Comparison of ENCODE assay signal across 1 cellular context in the genomic region with DNA sequence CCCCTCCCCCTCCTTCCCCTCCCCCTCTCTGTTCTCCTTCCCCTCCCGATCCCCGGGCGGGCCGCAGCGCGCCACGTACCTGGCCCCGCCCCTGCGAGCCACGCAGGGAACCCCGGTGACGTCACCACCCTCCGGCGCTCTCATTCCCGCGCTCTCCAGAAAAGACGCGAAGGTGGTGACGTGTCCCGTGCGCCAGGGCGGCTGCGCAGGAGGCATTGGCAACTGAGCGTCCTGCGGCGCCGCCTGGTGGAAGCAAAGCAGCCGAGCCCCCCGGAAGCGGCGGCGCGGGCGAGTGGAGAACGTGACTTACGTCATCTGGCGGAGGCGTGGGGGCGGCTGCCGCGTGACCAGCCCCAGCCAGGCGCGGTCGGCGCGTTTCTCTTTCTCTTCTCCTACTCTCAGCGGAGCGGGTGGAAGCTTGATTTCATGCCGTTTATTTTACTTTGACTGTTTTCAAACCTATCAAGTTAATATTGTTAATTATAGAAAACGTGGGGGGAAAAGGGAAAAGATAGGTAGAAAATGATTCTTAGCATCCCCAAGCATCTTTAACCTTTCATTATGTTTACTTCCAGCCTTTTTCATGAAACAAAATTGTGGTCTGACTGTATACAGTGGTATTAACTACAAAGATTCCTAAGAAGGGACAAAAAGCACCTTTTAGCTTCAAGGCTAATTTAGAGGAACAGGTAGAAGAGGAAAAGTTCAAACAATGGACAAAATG.
TF ChIP-seq lines count a peak whose summit lies in the region.

No MANE protein-coding gene starts in this region.

TF ChIP-seq in HepG2, 621 proteins besides CTCF, POLR2A, EP300 and RAD21 (continued from another document and continues in another):
- TF ChIP-seq CHD2 (IDR thresholded peaks at IDR 0.05; ENCODE audit: low read depth, low read length) (peak; percentile 89), ZNF644 (CRISPR knock-in tag; IDR thresholded peaks at IDR 0.05; ENCODE audit: low read depth) (no peak), DMAP1 (CRISPR knock-in tag; IDR thresholded peaks at IDR 0.05) (peak; percentile 99), SIX1 (CRISPR knock-in tag; IDR thresholded peaks at IDR 0.05; ENCODE audit: borderline replicate concordance) (peak; percentile 66), ZFP37 (CRISPR knock-in tag; IDR thresholded peaks at IDR 0.05; ENCODE audit: borderline replicate concordance) (peak; percentile 97), ZNF382 (CRISPR knock-in tag; IDR thresholded peaks at IDR 0.05; ENCODE audit: borderline replicate concordance) (no peak), ZNF776 (CRISPR knock-in tag; IDR thresholded peaks at IDR 0.05) (peak; percentile 68; the same call in 1 of the 2 replicates), RELA (CRISPR knock-in tag; IDR thresholded peaks at IDR 0.05) (peak; percentile 97), XRCC5 (optimal IDR thresholded peaks at IDR 0.05; ENCODE audit: low read length) (peak; percentile 97), CREM (IDR thresholded peaks at IDR 0.05) (peak; percentile 94), CREM (CRISPR knock-in tag; IDR thresholded peaks at IDR 0.05) (peak; percentile 86), KMT2B (CRISPR knock-in tag; IDR thresholded peaks at IDR 0.05) (peak; percentile 94; the same call in 1 of the 2 replicates), KDM6A (CRISPR knock-in tag; IDR thresholded peaks at IDR 0.05; ENCODE audit: low read depth) (peak; percentile 36; the same call in 1 of the 2 replicates), ZNF816 (CRISPR knock-in tag; IDR thresholded peaks at IDR 0.05; ENCODE audit: borderline replicate concordance) (peak; percentile 92), KMT2A (CRISPR knock-in tag; IDR thresholded peaks at IDR 0.05) (peak; percentile 95), NR2F1 (CRISPR knock-in tag; IDR thresholded peaks at IDR 0.05) (no peak), HOXA5 (CRISPR knock-in tag; IDR thresholded peaks at IDR 0.05) (peak; percentile 99), PTBP1 (IDR thresholded peaks at IDR 0.05; ENCODE audit: low read depth, low read length, poor library complexity, severe bottlenecking) (peak; percentile 88), ZNF234 (CRISPR knock-in tag; conservative IDR thresholded peaks at IDR 0.05) (peak; percentile 89; the same call in 1 of the 2 replicates), ZFP36L1 (CRISPR knock-in tag; IDR thresholded peaks at IDR 0.05) (peak; percentile 93; the same call in 1 of the 2 replicates), PPARG (CRISPR knock-in tag; conservative IDR thresholded peaks at IDR 0.05) (peak; percentile 90), HNRNPLL (IDR thresholded peaks at IDR 0.05; ENCODE audit: low read depth, low read length, poor library complexity, severe bottlenecking) (peak; percentile 83), NCOR1 (IDR thresholded peaks at IDR 0.05; ENCODE audit: borderline replicate concordance, low read length) (no peak; the same call in 1 of the 2 replicates), ZFP62 (CRISPR knock-in tag; IDR thresholded peaks at IDR 0.05) (no peak), ZNF766 (CRISPR knock-in tag; IDR thresholded peaks at IDR 0.05; ENCODE audit: borderline replicate concordance) (peak; percentile 83; the same call in 1 of the 2 replicates), ZNF20 (CRISPR knock-in tag; IDR thresholded peaks at IDR 0.05) (no peak), ZNF230 (CRISPR knock-in tag; IDR thresholded peaks at IDR 0.05) (peak; percentile 81; the same call in 1 of the 2 replicates), HOXD1 (CRISPR knock-in tag; IDR thresholded peaks at IDR 0.05) (no peak; the same call in 1 of the 2 replicates), ZNF775 (CRISPR knock-in tag; IDR thresholded peaks at IDR 0.05; ENCODE audit: borderline replicate concordance) (0 out of 2 replicates have a peak, but pooled peaks have one; percentile 67), SRF (IDR thresholded peaks at IDR 0.05; ENCODE audit: low read depth, low read length) (peak; percentile 72), ZNF274 (CRISPR knock-in tag; IDR thresholded peaks at IDR 0.05) (peak; percentile 94), GTF3A (CRISPR knock-in tag; conservative IDR thresholded peaks at IDR 0.05) (peak; percentile 96), SNAI1 (CRISPR knock-in tag; IDR thresholded peaks at IDR 0.05; ENCODE audit: borderline replicate concordance) (peak; percentile 74; the same call in 1 of the 2 replicates), PAWR (CRISPR knock-in tag; IDR thresholded peaks at IDR 0.05; ENCODE audit: borderline replicate concordance) (peak; percentile 68; the same call in 1 of the 2 replicates), HMG20A (CRISPR knock-in tag; IDR thresholded peaks at IDR 0.05; ENCODE audit: borderline replicate concordance) (peak; percentile 68; the same call in 1 of the 2 replicates), ZC3H4 (CRISPR knock-in tag; IDR thresholded peaks at IDR 0.05; ENCODE audit: borderline replicate concordance) (no peak)
- TF ChIP-seq, protein P1, sequence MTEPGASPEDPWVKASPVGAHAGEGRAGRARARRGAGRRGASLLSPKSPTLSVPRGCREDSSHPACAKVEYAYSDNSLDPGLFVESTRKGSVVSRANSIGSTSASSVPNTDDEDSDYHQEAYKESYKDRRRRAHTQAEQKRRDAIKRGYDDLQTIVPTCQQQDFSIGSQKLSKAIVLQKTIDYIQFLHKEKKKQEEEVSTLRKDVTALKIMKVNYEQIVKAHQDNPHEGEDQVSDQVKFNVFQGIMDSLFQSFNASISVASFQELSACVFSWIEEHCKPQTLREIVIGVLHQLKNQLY (CRISPR knock-in tag; IDR thresholded peaks at IDR 0.05) = peak; percentile 93
- TF ChIP-seq, protein P2, sequence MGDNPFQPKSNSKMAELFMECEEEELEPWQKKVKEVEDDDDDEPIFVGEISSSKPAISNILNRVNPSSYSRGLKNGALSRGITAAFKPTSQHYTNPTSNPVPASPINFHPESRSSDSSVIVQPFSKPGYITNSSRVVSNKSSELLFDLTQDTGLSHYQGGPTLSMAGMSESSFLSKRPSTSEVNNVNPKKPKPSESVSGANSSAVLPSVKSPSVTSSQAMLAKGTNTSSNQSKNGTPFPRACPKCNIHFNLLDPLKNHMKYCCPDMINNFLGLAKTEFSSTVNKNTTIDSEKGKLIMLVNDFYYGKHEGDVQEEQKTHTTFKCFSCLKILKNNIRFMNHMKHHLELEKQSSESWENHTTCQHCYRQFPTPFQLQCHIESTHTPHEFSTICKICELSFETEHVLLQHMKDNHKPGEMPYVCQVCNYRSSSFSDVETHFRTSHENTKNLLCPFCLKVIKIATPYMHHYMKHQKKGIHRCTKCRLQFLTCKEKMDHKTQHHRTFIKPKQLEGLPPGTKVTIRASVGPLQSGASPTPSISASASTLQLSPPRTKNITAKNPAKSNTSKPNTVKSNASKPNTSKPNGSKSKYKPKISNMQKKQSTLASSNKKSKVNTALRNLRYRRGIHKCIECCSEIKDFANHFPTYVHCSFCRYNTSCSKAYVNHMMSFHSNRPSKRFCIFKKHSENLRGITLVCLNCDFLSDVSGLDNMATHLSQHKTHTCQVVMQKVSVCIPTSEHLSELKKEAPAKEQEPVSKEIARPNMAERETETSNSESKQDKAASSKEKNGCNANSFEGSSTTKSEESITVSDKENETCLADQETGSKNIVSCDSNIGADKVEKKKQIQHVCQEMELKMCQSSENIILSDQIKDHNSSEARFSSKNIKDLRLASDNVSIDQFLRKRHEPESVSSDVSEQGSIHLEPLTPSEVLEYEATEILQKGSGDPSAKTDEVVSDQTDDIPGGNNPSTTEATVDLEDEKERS (CRISPR knock-in tag; IDR thresholded peaks at IDR 0.05) = peak; percentile 82
- TF ChIP-seq, protein P3, sequence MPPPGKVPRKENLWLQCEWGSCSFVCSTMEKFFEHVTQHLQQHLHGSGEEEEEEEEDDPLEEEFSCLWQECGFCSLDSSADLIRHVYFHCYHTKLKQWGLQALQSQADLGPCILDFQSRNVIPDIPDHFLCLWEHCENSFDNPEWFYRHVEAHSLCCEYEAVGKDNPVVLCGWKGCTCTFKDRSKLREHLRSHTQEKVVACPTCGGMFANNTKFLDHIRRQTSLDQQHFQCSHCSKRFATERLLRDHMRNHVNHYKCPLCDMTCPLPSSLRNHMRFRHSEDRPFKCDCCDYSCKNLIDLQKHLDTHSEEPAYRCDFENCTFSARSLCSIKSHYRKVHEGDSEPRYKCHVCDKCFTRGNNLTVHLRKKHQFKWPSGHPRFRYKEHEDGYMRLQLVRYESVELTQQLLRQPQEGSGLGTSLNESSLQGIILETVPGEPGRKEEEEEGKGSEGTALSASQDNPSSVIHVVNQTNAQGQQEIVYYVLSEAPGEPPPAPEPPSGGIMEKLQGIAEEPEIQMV (CRISPR knock-in tag; IDR thresholded peaks at IDR 0.05; ENCODE audit: low read depth) = peak; percentile 85; the same call in 1 of the 2 replicates
- TF ChIP-seq, protein P4, sequence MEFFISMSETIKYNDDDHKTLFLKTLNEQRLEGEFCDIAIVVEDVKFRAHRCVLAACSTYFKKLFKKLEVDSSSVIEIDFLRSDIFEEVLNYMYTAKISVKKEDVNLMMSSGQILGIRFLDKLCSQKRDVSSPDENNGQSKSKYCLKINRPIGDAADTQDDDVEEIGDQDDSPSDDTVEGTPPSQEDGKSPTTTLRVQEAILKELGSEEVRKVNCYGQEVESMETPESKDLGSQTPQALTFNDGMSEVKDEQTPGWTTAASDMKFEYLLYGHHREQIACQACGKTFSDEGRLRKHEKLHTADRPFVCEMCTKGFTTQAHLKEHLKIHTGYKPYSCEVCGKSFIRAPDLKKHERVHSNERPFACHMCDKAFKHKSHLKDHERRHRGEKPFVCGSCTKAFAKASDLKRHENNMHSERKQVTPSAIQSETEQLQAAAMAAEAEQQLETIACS (CRISPR knock-in tag; IDR thresholded peaks at IDR 0.05) = peak; percentile 76
- TF ChIP-seq, protein P5, sequence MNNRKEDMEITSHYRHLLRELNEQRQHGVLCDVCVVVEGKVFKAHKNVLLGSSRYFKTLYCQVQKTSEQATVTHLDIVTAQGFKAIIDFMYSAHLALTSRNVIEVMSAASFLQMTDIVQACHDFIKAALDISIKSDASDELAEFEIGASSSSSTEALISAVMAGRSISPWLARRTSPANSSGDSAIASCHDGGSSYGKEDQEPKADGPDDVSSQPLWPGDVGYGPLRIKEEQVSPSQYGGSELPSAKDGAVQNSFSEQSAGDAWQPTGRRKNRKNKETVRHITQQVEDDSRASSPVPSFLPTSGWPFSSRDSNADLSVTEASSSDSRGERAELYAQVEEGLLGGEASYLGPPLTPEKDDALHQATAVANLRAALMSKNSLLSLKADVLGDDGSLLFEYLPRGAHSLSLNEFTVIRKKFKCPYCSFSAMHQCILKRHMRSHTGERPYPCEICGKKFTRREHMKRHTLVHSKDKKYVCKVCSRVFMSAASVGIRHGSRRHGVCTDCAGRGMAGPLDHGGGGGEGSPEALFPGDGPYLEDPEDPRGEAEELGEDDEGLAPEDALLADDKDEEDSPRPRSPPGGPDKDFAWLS (CRISPR knock-in tag; IDR thresholded peaks at IDR 0.05; ENCODE audit: borderline replicate concordance) = peak; percentile 81; the same call in 1 of the 2 replicates
- TF ChIP-seq, protein P6, sequence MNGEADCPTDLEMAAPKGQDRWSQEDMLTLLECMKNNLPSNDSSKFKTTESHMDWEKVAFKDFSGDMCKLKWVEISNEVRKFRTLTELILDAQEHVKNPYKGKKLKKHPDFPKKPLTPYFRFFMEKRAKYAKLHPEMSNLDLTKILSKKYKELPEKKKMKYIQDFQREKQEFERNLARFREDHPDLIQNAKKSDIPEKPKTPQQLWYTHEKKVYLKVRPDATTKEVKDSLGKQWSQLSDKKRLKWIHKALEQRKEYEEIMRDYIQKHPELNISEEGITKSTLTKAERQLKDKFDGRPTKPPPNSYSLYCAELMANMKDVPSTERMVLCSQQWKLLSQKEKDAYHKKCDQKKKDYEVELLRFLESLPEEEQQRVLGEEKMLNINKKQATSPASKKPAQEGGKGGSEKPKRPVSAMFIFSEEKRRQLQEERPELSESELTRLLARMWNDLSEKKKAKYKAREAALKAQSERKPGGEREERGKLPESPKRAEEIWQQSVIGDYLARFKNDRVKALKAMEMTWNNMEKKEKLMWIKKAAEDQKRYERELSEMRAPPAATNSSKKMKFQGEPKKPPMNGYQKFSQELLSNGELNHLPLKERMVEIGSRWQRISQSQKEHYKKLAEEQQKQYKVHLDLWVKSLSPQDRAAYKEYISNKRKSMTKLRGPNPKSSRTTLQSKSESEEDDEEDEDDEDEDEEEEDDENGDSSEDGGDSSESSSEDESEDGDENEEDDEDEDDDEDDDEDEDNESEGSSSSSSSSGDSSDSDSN (CRISPR knock-in tag; IDR thresholded peaks at IDR 0.05) = no peak; the same call in 1 of the 2 replicates
- TF ChIP-seq, protein P7, sequence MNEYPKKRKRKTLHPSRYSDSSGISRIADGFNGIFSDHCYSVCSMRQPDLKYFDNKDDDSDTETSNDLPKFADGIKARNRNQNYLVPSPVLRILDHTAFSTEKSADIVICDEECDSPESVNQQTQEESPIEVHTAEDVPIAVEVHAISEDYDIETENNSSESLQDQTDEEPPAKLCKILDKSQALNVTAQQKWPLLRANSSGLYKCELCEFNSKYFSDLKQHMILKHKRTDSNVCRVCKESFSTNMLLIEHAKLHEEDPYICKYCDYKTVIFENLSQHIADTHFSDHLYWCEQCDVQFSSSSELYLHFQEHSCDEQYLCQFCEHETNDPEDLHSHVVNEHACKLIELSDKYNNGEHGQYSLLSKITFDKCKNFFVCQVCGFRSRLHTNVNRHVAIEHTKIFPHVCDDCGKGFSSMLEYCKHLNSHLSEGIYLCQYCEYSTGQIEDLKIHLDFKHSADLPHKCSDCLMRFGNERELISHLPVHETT (CRISPR knock-in tag; conservative IDR thresholded peaks at IDR 0.05) = peak; percentile 89; the same call in 1 of the 2 replicates
- TF ChIP-seq, protein P8, sequence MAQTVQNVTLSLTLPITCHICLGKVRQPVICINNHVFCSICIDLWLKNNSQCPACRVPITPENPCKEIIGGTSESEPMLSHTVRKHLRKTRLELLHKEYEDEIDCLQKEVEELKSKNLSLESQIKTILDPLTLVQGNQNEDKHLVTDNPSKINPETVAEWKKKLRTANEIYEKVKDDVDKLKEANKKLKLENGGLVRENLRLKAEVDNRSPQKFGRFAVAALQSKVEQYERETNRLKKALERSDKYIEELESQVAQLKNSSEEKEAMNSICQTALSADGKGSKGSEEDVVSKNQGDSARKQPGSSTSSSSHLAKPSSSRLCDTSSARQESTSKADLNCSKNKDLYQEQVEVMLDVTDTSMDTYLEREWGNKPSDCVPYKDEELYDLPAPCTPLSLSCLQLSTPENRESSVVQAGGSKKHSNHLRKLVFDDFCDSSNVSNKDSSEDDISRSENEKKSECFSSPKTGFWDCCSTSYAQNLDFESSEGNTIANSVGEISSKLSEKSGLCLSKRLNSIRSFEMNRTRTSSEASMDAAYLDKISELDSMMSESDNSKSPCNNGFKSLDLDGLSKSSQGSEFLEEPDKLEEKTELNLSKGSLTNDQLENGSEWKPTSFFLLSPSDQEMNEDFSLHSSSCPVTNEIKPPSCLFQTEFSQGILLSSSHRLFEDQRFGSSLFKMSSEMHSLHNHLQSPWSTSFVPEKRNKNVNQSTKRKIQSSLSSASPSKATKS (CRISPR knock-in tag; IDR thresholded peaks at IDR 0.05) = 0 out of 2 replicates have a peak, but pooled peaks have one; percentile 54
